26 cellular contexts compared by ENCODE assay signal in the genomic region with DNA sequence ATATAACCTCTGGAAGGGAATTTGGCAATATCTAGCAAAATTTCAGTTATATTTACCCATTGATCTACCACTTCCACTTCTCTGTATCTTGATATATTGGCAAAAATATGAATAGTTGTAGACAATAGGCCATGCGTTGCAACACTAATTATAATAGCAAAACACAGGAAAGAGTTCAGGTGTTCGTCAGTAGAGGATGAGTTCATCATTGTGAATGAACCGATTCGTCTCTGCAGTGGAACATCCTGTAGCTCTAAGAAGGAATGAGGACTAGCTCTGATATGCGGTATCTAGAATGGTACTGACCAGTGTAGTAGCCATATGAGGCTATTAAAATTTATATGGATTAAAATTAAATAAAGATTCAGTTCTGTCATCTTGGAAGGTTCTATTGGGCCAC.
"Had no signal": no experiment of that assay in that cellular context is flagged by ENCODE, and none has a peak within 500 bp of the region (broad histone marks: within the 10 kb centered on the region; RNA-seq: fewer than 3 reads in every experiment).

No MANE protein-coding gene starts in this region.

- H3K27ac ChIP-seq: left lung, lower lobe of right lung, pancreas, prostate gland, skin epidermis, testis, thyroid gland, upper lobe of right lung had no signal

- H3K27me3 ChIP-seq: left lung, pancreas, stomach, testis, thyroid gland, transverse colon had no signal

- H3K9me3 ChIP-seq: left lung, lower lobe of right lung, pancreas, prostate gland, stomach, testis, thyroid gland, transverse colon, upper lobe of right lung had no signal

- H3K36me3 ChIP-seq: left lung, lower lobe of right lung, pancreas, prostate gland, thyroid gland, transverse colon, upper lobe of right lung had no signal

- ATAC-seq: left colon; left lung; lower lobe of right lung; naive thymus-derived CD8-positive, alpha-beta T cell; pancreas; right cardiac atrium; sciatic nerve; stimulated activated naive CD8-positive, alpha-beta T cell treated with anti-CD3 and anti-CD28 coated beads, Interleukin-15, Interleukin-2, amounts not matched to agents 100 U/mL and 50 U/mL, for 24 hours; upper lobe of right lung had no signal

- DNase-seq: hypothalamus; kidney; left colon; left lung; lower lobe of right lung; mammary epithelial cell; naive thymus-derived CD8-positive, alpha-beta T cell; nucleus accumbens; pancreas; posterior cingulate gyrus; retina; right cardiac atrium; stimulated activated CD4-positive, alpha-beta T cell treated with anti-CD3 and anti-CD28 coated beads, Interleukin-12 subunit alpha, Interleukin-12 subunit beta, amount 100 ng/mL, for 4 hours; stimulated activated CD4-positive, alpha-beta T cell treated with anti-CD3 and anti-CD28 coated beads, Interleukin-15, amount 100 ng/mL, for 24 hours; stimulated activated CD4-positive, alpha-beta T cell treated with anti-CD3 and anti-CD28 coated beads, Interleukin-2, amount 100 ng/mL, for 24 hours; stimulated activated CD4-positive, alpha-beta T cell treated with anti-CD3 and anti-CD28 coated beads, Interleukin-4, amount 100 ng/mL, for 1 hour; stimulated activated naive B cell treated with anti-CD40 and anti-IgM and Interleukin-4, amounts not matched to agents 10 μg/mL and 1 μg/mL and 100 μg/mL, for 72 hours; stimulated activated naive CD8-positive, alpha-beta T cell treated with anti-CD3 and anti-CD28 coated beads, Interleukin-15, Interleukin-2, amounts not matched to agents 100 U/mL and 50 U/mL, for 24 hours; stomach; testis; thyroid gland; transverse colon; upper lobe of right lung had no signal

- H3K4me3 ChIP-seq: left lung, lower lobe of right lung, pancreas, prostate gland, skin epidermis, stomach, testis, thyroid gland, transverse colon, upper lobe of right lung had no signal

- H3K4me1 ChIP-seq: left lung, lower lobe of right lung, pancreas, prostate gland, testis, thyroid gland, upper lobe of right lung had no signal
